Comparison of ENCODE assay signal across 1 cellular context in the genomic region with DNA sequence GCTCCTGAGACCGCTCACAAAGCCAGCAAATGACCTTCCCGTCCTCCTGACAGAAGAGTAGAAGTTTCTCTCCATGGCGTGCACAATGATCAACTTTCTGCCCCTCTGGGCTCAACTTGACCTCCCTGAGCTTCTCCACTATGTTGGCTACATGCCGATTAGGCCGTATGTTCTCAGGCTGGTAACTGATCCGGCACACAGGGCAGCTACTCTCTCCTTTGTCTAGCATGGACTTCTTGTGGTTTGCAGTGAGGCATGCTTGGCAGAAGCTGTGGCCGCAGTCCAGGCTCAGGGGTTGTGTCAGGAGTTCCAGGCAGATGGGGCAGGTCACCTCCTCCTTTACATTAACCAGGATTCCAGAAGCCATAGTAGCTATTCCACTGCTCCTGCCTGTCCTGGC.
TF ChIP-seq lines count a peak whose summit lies in the region.

No MANE protein-coding gene starts in this region.

TF ChIP-seq in SK-N-SH, 30 proteins besides CTCF, POLR2A, EP300 and RAD21:
- TF ChIP-seq NFIC (IDR thresholded peaks at IDR 0.05; ENCODE audit: borderline replicate concordance): peak; percentile 52; the same call in 1 of the 2 replicates
- TF ChIP-seq TCF12 (IDR thresholded peaks at IDR 0.05): peak; percentile 28; the same call in 1 of the 2 replicates
- TF ChIP-seq, protein P1, sequence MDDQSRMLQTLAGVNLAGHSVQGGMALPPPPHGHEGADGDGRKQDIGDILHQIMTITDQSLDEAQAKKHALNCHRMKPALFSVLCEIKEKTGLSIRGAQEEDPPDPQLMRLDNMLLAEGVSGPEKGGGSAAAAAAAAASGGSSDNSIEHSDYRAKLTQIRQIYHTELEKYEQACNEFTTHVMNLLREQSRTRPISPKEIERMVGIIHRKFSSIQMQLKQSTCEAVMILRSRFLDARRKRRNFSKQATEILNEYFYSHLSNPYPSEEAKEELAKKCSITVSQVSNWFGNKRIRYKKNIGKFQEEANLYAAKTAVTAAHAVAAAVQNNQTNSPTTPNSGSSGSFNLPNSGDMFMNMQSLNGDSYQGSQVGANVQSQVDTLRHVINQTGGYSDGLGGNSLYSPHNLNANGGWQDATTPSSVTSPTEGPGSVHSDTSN (IDR thresholded peaks at IDR 0.05): no peak
